10 cellular contexts compared by ENCODE assay signal in the genomic region with DNA sequence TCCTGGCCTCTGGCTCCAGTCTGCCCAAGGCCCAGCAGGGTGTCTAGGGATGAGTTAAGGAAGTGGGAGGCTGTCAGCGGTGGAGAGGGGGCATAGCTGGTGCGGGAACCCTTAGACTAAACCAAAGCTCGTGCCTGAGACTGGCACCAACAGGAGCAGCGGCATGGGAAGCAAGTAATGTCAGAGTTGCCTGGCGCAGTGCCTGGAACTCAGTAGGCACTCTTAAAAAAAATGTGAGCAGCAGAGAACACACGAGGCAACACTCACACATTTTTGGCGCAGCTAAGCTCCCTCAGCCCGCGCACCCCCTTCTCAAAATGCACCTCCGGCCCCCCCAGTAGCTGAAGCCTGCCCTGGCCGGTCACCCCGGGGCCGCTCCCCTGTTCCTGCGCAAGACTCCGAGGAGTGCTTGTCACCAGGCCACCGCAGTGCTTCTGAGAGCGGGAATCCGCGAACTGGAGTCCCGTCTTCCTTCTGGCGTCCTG. TPM values are rescaled to one million over a fixed set of nuclear protein-coding genes. Genes with fewer than 3 reads are reported as not detected.
DNase-seq lines count a peak whose midpoint lies in the region; ATAC-seq and TF ChIP-seq lines count a peak whose summit lies in the region.
"Had no signal": no experiment of that assay in that cellular context is flagged by ENCODE, and none has a peak within 500 bp of the region (broad histone marks: within the 10 kb centered on the region; RNA-seq: fewer than 3 reads in every experiment).

No MANE protein-coding gene starts in this region.

- H3K36me3 ChIP-seq in HUES48 (ENCODE audit: control insufficient read depth, insufficient read depth, low read length) (no peaks in the 10 kb centered on the region), mammary epithelial cell (ENCODE audit: insufficient read depth, low read length) (peaks cover 5% of the 10 kb centered on the region), left lung (no peaks in the 10 kb centered on the region), tibial artery (peaks cover 0 to 4% (median 3%) of the 10 kb centered on the region in 3 donors)

- DNase-seq in mammary epithelial cell = peak; percentile 32
- DNase-seq in left lung = peak; percentile 40 to 51
- peak; percentile 39 to 79 for DNase-seq in tibial artery
- DNase-seq in activated CD4-positive, alpha-beta T cell treated with anti-CD3 and anti-CD28 coated beads for 4 hours = no peak
- no peak for DNase-seq in activated T-helper 1 cell treated with anti-CD3 and anti-CD28 coated beads, Interleukin-12 subunit alpha, Interleukin-12 subunit beta, Interleukin-2, Interleukin-4 antibody, amounts not matched to agents 30 ng/mL and 10 ng/mL and 1 ng/mL, durations not matched to agents 14 hours and 24 hours and 36 hours (ENCODE audit: low spot score)
- no peak for DNase-seq in UCSD-AML1 (lab: John Stamatoyannopoulos, UW; ENCODE audit: unreplicated experiment)
- DNase-seq: NCI-H510A had no signal

- no peaks in the 10 kb centered on the region for H3K9me3 Mint-ChIP-seq in activated T-helper 1 cell treated with anti-CD3 and anti-CD28 coated beads, Interleukin-12 subunit alpha, Interleukin-12 subunit beta, Interleukin-2, Interleukin-4 antibody, amounts not matched to agents 30 ng/mL and 10 ng/mL and 1 ng/mL, durations not matched to agents 14 hours and 24 hours and 36 hours
- H3K9me3 Mint-ChIP-seq: activated naive CD4-positive, alpha-beta T cell treated with anti-CD3 and anti-CD28 coated beads, Interleukin-2, amount 50 U/mL, for 24 hours had no signal

- dilution Hi-C loops in mammary epithelial cell (cut with HindIII; ENCODE audit: low sequenced_read_pairs) = no loop called here

- 0 out of 2 replicates have a peak, but pooled peaks cover 2% of the 10 kb centered on the region for H3K4me1 ChIP-seq in HUES48 (ENCODE audit: control insufficient read depth, insufficient read depth, low read length)
- peaks cover 18% of the 10 kb centered on the region for H3K4me1 ChIP-seq in mammary epithelial cell (ENCODE audit: insufficient read depth, low read length)
- peaks cover 0 to 6% of the 10 kb centered on the region in 2 donors for H3K4me1 ChIP-seq in left lung
- H3K4me1 ChIP-seq in tibial artery = peaks cover 0 to 30% (median 2%) of the 10 kb centered on the region in 4 donors

- H3K79me2 ChIP-seq in mammary epithelial cell (ENCODE audit: insufficient read depth, low read length) = peaks cover 27% of the 10 kb centered on the region

- H4K20me1 ChIP-seq in mammary epithelial cell (ENCODE audit: insufficient read depth, low read length) = no peaks in the 10 kb centered on the region

- no TSS peak for BruUV-seq in mammary epithelial cell (replicated peaks; lab: Mats Ljungman, UMichigan)

- no peak overlapping the region for H3K9ac ChIP-seq in HUES48 (ENCODE audit: low read depth, low read length)
- peak overlapping the region; percentile 61 for H3K9ac ChIP-seq in mammary epithelial cell (ENCODE audit: insufficient read depth, low read length)

- H3K4me3 Mint-ChIP-seq in activated T-helper 1 cell treated with anti-CD3 and anti-CD28 coated beads, Interleukin-12 subunit alpha, Interleukin-12 subunit beta, Interleukin-2, Interleukin-4 antibody, amounts not matched to agents 30 ng/mL and 10 ng/mL and 1 ng/mL, durations not matched to agents 14 hours and 24 hours and 36 hours = no peak overlapping the region
- H3K4me3 Mint-ChIP-seq: activated naive CD4-positive, alpha-beta T cell treated with anti-CD3 and anti-CD28 coated beads, Interleukin-2, amount 50 U/mL, for 24 hours had no signal

- H2AFZ ChIP-seq in mammary epithelial cell (ENCODE audit: low read depth, low read length) = peak overlapping the region; percentile 68

- TF ChIP-seq CTCF in mammary epithelial cell (conservative IDR thresholded peaks at IDR 0.05 in 1 of 2, IDR thresholded peaks at IDR 0.05 in 1 of 2; ENCODE audit: extremely low read depth in 1 of 2, insufficient read depth in 1 of 2, low read depth in 1 of 2, low read length in 2 of 2) (no peak), left lung (IDR thresholded peaks at IDR 0.05) (no peak), tibial artery (IDR thresholded peaks at IDR 0.05) (no peak)

- peaks cover 12% of the 10 kb centered on the region for H3K27me3 Mint-ChIP-seq in activated T-helper 1 cell treated with anti-CD3 and anti-CD28 coated beads, Interleukin-12 subunit alpha, Interleukin-12 subunit beta, Interleukin-2, Interleukin-4 antibody, amounts not matched to agents 30 ng/mL and 10 ng/mL and 1 ng/mL, durations not matched to agents 14 hours and 24 hours and 36 hours (ENCODE audit: insufficient read depth)

- H3K4me3 ChIP-seq in HUES48 (ENCODE audit: low read depth, low read length) (peak overlapping the region; percentile 42; the same call in 1 of the 2 replicates), mammary epithelial cell (replicated peaks in 1 of 3; ENCODE audit: insufficient read depth in 1 of 3, low read depth in 2 of 3, low read length in 3 of 3) (peak overlapping the region; percentile 44 to 62 (median 50)), left lung (peak overlapping the region; percentile 40 to 47), tibial artery (peak overlapping the region; percentile 76 to 78)

- peak; percentile 36 for ATAC-seq in left lung
- ATAC-seq in activated CD4-positive, CD25-positive, alpha-beta regulatory T cell treated with anti-CD3 and anti-CD28 coated beads, Interleukin-2, amount 50 U/mL, for 24 hours = no peak

- CTCF ChIA-PET in mammary epithelial cell (lab: Charles Lee; ENCODE audit: low non-redundant PET) = interaction anchor here (0.6 to 0.8 kb wide), 2 partner anchors 147 to 220 kb away, joined by 4 read pairs; no protein-coding TSS in a partner anchor

- no peaks in the 10 kb centered on the region for H3K4me1 Mint-ChIP-seq in activated T-helper 1 cell treated with anti-CD3 and anti-CD28 coated beads, Interleukin-12 subunit alpha, Interleukin-12 subunit beta, Interleukin-2, Interleukin-4 antibody, amounts not matched to agents 30 ng/mL and 10 ng/mL and 1 ng/mL, durations not matched to agents 14 hours and 24 hours and 36 hours (ENCODE audit: low read depth)
- H3K4me1 Mint-ChIP-seq: activated naive CD4-positive, alpha-beta T cell treated with anti-CD3 and anti-CD28 coated beads, Interleukin-2, amount 50 U/mL, for 24 hours had no signal

- WGBS in mammary epithelial cell (ENCODE audit: low coverage, missing lambda C conversion rate) = 41% methylated on average over 8 of the region's 21 CpGs

- peak overlapping the region; percentile 74 for H3K4me2 ChIP-seq in mammary epithelial cell (ENCODE audit: insufficient read depth, low read depth, low read length)

- H3K27me3 ChIP-seq in HUES48 (ENCODE audit: control insufficient read depth, insufficient read depth, low read length) (peaks cover 25% of the 10 kb centered on the region), mammary epithelial cell (ENCODE audit: insufficient read depth, low read length) (no peaks in the 10 kb centered on the region), left lung (peaks cover 0 to 26% of the 10 kb centered on the region in 2 donors), tibial artery (no peaks in the 10 kb centered on the region)

- no peak overlapping the region for H3K27ac Mint-ChIP-seq in activated T-helper 1 cell treated with anti-CD3 and anti-CD28 coated beads, Interleukin-12 subunit alpha, Interleukin-12 subunit beta, Interleukin-2, Interleukin-4 antibody, amounts not matched to agents 30 ng/mL and 10 ng/mL and 1 ng/mL, durations not matched to agents 14 hours and 24 hours and 36 hours
- H3K27ac Mint-ChIP-seq: activated naive CD4-positive, alpha-beta T cell treated with anti-CD3 and anti-CD28 coated beads, Interleukin-2, amount 50 U/mL, for 24 hours had no signal

- H3K27ac ChIP-seq in HUES48 (ENCODE audit: low read depth, low read length) (no peak overlapping the region), mammary epithelial cell (ENCODE audit: insufficient read depth, low read depth, low read length) (peak overlapping the region; percentile 14), left lung (peak overlapping the region; percentile 37 to 53), tibial artery (peak overlapping the region; percentile 83 to 95)

- H3K36me3 Mint-ChIP-seq in activated T-helper 1 cell treated with anti-CD3 and anti-CD28 coated beads, Interleukin-12 subunit alpha, Interleukin-12 subunit beta, Interleukin-2, Interleukin-4 antibody, amounts not matched to agents 30 ng/mL and 10 ng/mL and 1 ng/mL, durations not matched to agents 14 hours and 24 hours and 36 hours (ENCODE audit: low read depth) = no peaks in the 10 kb centered on the region
- H3K36me3 Mint-ChIP-seq: activated naive CD4-positive, alpha-beta T cell treated with anti-CD3 and anti-CD28 coated beads, Interleukin-2, amount 50 U/mL, for 24 hours had no signal

- H3K9me3 ChIP-seq in HUES48 (ENCODE audit: control insufficient read depth, insufficient read depth, low read length) (peaks cover 36% of the 10 kb centered on the region), mammary epithelial cell (replicated peaks; ENCODE audit: insufficient read depth, low read length) (no peaks in the 10 kb centered on the region), left lung (no peaks in the 10 kb centered on the region), tibial artery (no peaks in the 10 kb centered on the region)

- in situ Hi-C loops in mammary epithelial cell (cut with MboI; ENCODE audit: low sequenced_read_pairs in 2 of 2) = no loop called here

- intact Hi-C loops in mammary epithelial cell (cut with micrococcal nuclease) = loop anchor here (1.0 to 10.0 kb wide), 3 partner anchors 148 to 221 kb away; no protein-coding TSS in a partner anchor
- intact Hi-C loops in left lung (cut with DNase I) = no loop called here
- intact Hi-C loops in tibial artery (cut with DNase I; ENCODE audit: low total_unique reads) = loop anchor here (10.0 kb wide), 1 partner anchor 579 kb away; a partner anchor contains a TSS
- intact Hi-C loops in activated T-helper 1 cell treated with anti-CD3 and anti-CD28 coated beads, Interleukin-12 subunit alpha, Interleukin-12 subunit beta, Interleukin-2, Interleukin-4 antibody, amounts not matched to agents 30 ng/mL and 10 ng/mL and 1 ng/mL, durations not matched to agents 14 hours and 24 hours and 36 hours (cut with micrococcal nuclease) = no loop called here

RNA-seq across cellular contexts. Expression of a gene that starts 0.6 kb away (rescaled TPM):
- total RNA-seq in mammary epithelial cell (10 to 100 TPM; 26.5 to 32.2 TPM), left lung (10 to 100 TPM; 20.0 to 21.2 TPM)
- 9.1 TPM for polyA plus RNA-seq in mammary epithelial cell
- 46.5 TPM for polyA minus RNA-seq in mammary epithelial cell
- not detected in 2 replicates for total RNA-seq in activated T-helper 1 cell treated with anti-CD3 and anti-CD28 coated beads, Interleukin-12 subunit alpha, Interleukin-12 subunit beta, Interleukin-2, Interleukin-4 antibody, amounts not matched to agents 30 ng/mL and 10 ng/mL and 1 ng/mL, durations not matched to agents 14 hours and 24 hours and 36 hours

Comparison
In these comparisons a context has a peak if more than half of its experiments do, and no peak if none do; other contexts are left out.
1. DNase-seq: peak in mammary epithelial cell (single experiment), left lung (2 of 2) and tibial artery (2 of 2); none in activated CD4-positive, alpha-beta T cell treated with anti-CD3 and anti-CD28 coated beads for 4 hours (0 of 2), activated T-helper 1 cell treated with anti-CD3 and anti-CD28 coated beads, Interleukin-12 subunit alpha, Interleukin-12 subunit beta, Interleukin-2, Interleukin-4 antibody, amounts not matched to agents 30 ng/mL and 10 ng/mL and 1 ng/mL, durations not matched to agents 14 hours and 24 hours and 36 hours (single experiment) and UCSD-AML1 (single experiment).
2. RNA of a gene that starts 0.6 kb away (total RNA-seq): 26.5 to 32.2 TPM in mammary epithelial cell and 20.0 to 21.2 TPM in left lung; not detected in activated T-helper 1 cell treated with anti-CD3 and anti-CD28 coated beads, Interleukin-12 subunit alpha, Interleukin-12 subunit beta, Interleukin-2, Interleukin-4 antibody, amounts not matched to agents 30 ng/mL and 10 ng/mL and 1 ng/mL, durations not matched to agents 14 hours and 24 hours and 36 hours; every median in the first group is over 10 times any median in the second.
3. intact Hi-C loops: an anchor here in mammary epithelial cell (1.0 to 10.0 kb wide) and tibial artery (10.0 kb wide); none called in left lung and activated T-helper 1 cell treated with anti-CD3 and anti-CD28 coated beads, Interleukin-12 subunit alpha, Interleukin-12 subunit beta, Interleukin-2, Interleukin-4 antibody, amounts not matched to agents 30 ng/mL and 10 ng/mL and 1 ng/mL, durations not matched to agents 14 hours and 24 hours and 36 hours.
4. Peak in every context shown above with its lines, with median percentiles within 50 percentile points of each other: H3K4me3 ChIP-seq.